In genomic region chr4:27126895-27127294, GRCh38 we compare ENCODE assay signal across 8 cellular contexts.
DNase-seq lines count a peak whose midpoint lies in the region; ATAC-seq and TF ChIP-seq lines count a peak whose summit lies in the region.
"Not testable (repeated sequence)": the region's sequence is repeated elsewhere in the genome, so short reads cannot be mapped to it uniquely, and the experiment has no call there.

No MANE protein-coding gene starts in this region.

- H3K4me1 ChIP-seq in HUES48 (ENCODE audit: control insufficient read depth, insufficient read depth, low read length) (peaks cover 41% of the 10 kb centered on the region), PC-3 (ENCODE audit: insufficient read depth, low read length) (peaks cover 24% of the 10 kb centered on the region), transverse colon (peaks cover 0 to 24% (median 11%) of the 10 kb centered on the region in 4 donors)
- not testable (repeated sequence) for H3K4me1 ChIP-seq in colonic mucosa; mucosa of descending colon (ENCODE audit: low read depth)

- H3K4me2 ChIP-seq in PC-3 (ENCODE audit: low read length): 0 out of 2 replicates have a peak overlapping the region, but pooled peaks have one; percentile 5

- CTCF ChIA-PET in PC-3 (lab: Charles Lee): not testable (repeated sequence)

- H3K9ac ChIP-seq in HUES48 (ENCODE audit: low read depth, low read length); PC-3 (ENCODE audit: low read length); colonic mucosa (ENCODE audit: low read depth in 2 of 2, low read length in 2 of 2): not testable (repeated sequence)

- TF ChIP-seq EP300 in transverse colon (IDR thresholded peaks at IDR 0.05; ENCODE audit: low read depth): not testable (repeated sequence)

- POLR2A ChIA-PET in PC-3 (lab: Charles Lee; ENCODE audit: unreplicated experiment): not testable (repeated sequence)

- H3K36me3 ChIP-seq in HUES48 (ENCODE audit: control insufficient read depth, insufficient read depth, low read length); PC-3 (ENCODE audit: low read depth, low read length); colonic mucosa; mucosa of descending colon (ENCODE audit: low read depth); transverse colon: not testable (repeated sequence)

- not testable (repeated sequence) for H3F3A ChIP-seq in PC-3 (ENCODE audit: low read length, unreplicated experiment)

- DNase-seq in DMS53 treated with DMSO at 0.1 percent for 48 hours (lab: John Stamatoyannopoulos, UW; ENCODE audit: unreplicated experiment) (peak; percentile 94), M059J (ENCODE audit: low read depth) (peak; percentile 3), PC-3 (peak; percentile 65), colonic mucosa (peak; percentile 64), islet precursor cell (peak; percentile 79), mucosa of descending colon (peak; percentile 52 to 64 (median 61)), transverse colon (peak; percentile 52)

- WGBS in transverse colon (ENCODE audit: low coverage in 1 of 2), 2 donors: 52 to 67% methylated on average over 1 to 4 of the region's 4 CpGs

- intact Hi-C loops in PC-3 (cut with micrococcal nuclease); colonic mucosa (cut with DNase I); transverse colon (cut with DNase I; ENCODE audit: low total_unique reads): not testable (repeated sequence)
- intact Hi-C loops in mucosa of descending colon (cut with DNase I, micrococcal nuclease): loop anchor here in 1 of 2 donors (10.0 kb wide), 1 partner anchor 72 kb away; no protein-coding TSS in a partner anchor

- not testable (repeated sequence) for H3K4me3 ChIP-seq in HUES48 (ENCODE audit: low read depth, low read length); PC-3 (ENCODE audit: low read length); colonic mucosa; mucosa of descending colon; transverse colon

- not testable (repeated sequence) for H4K20me1 ChIP-seq in PC-3 (ENCODE audit: low read length)

- in situ Hi-C loops in transverse colon (cut with MboI; ENCODE audit: low pct_ligation_motif_present in 1 of 4, low pct_unique_long_range_greater_than_20kb in 1 of 4, low sequenced_read_pairs in 3 of 4): not testable (repeated sequence)

- H2AFZ ChIP-seq in PC-3 (ENCODE audit: low read length): not testable (repeated sequence)

- not testable (repeated sequence) for TF ChIP-seq POLR2A in transverse colon (IDR thresholded peaks at IDR 0.05)

- H3K79me2 ChIP-seq in PC-3 (ENCODE audit: low read length): not testable (repeated sequence)

- not testable (repeated sequence) for H3K9me2 ChIP-seq in PC-3 (replicated peaks; ENCODE audit: low read length)

- H3K27me3 ChIP-seq in HUES48 (ENCODE audit: control insufficient read depth, insufficient read depth, low read length); PC-3 (ENCODE audit: low read length); colonic mucosa; transverse colon: not testable (repeated sequence)

- TF ChIP-seq CTCF in PC-3 (conservative IDR thresholded peaks at IDR 0.05; ENCODE audit: low read depth, low read length); colonic mucosa (IDR thresholded peaks at IDR 0.05); mucosa of descending colon (IDR thresholded peaks at IDR 0.05); transverse colon (IDR thresholded peaks at IDR 0.05): not testable (repeated sequence)

- BruUV-seq in PC-3 (replicated peaks; lab: Mats Ljungman, UMichigan): not testable (repeated sequence)

- ATAC-seq in PC-3 (peak; percentile 60), mucosa of descending colon (peak; percentile 91)

- not testable (repeated sequence) for H3K9me3 ChIP-seq in HUES48 (ENCODE audit: control insufficient read depth, insufficient read depth, low read length); PC-3 (ENCODE audit: low read length); colonic mucosa; mucosa of descending colon; transverse colon

- peak overlapping the region; percentile 59 for H3K27ac ChIP-seq in HUES48 (ENCODE audit: low read depth, low read length)
- H3K27ac ChIP-seq in PC-3 (ENCODE audit: low read length): not testable (repeated sequence)
- H3K27ac ChIP-seq in colonic mucosa: peak overlapping the region; percentile 36
- peak overlapping the region in 3 of 4 donors; percentile 38 to 62 (median 55) for H3K27ac ChIP-seq in transverse colon

Comparison
In these comparisons a context has a peak if more than half of its experiments do, and no peak if none do; other contexts are left out.
1. DNase-seq: peak in every context shown above with its lines; median percentile 94 in DMS53 treated with DMSO at 0.1 percent for 48 hours; 79 in islet precursor cell; 65 in PC-3; 64 in colonic mucosa; 61 in mucosa of descending colon; 52 in transverse colon; 3 in M059J.